ENCODE assay signal across 39 cellular contexts in genomic region chr3:46057716-46058115, GRCh38. TPM values are rescaled to one million over a fixed set of nuclear protein-coding genes. Genes with fewer than 3 reads are reported as not detected.
DNase-seq lines count a peak whose midpoint lies in the region; ATAC-seq, FAIRE-seq and TF ChIP-seq lines count a peak whose summit lies in the region.
"Had no signal": no experiment of that assay in that cellular context is flagged by ENCODE, and none has a peak within 500 bp of the region (broad histone marks: within the 10 kb centered on the region; RNA-seq: fewer than 3 reads in every experiment).

No MANE protein-coding gene starts in this region.

- H3K27ac ChIP-seq in OCI-LY3 (ENCODE audit: low read length) (no peak overlapping the region), VCaP (peak overlapping the region; percentile 88), K562 (ENCODE audit: extremely low read depth, low read depth, low read length) (no peak overlapping the region), aorta (ENCODE audit: low read depth in 1 of 2, low read length in 2 of 2) (no peak overlapping the region)
- H3K27ac ChIP-seq: 22Rv1; A549; BLaER1; BLaER1 treated with 17β-estradiol and CSF1 and Interleukin-3, amounts not matched to agents 10 nM and 100 nM; C4-2B had no signal

- H3K9me3 ChIP-seq in OCI-LY3 (ENCODE audit: insufficient read depth, low read length), result no peaks in the 10 kb centered on the region
- H3K9me3 ChIP-seq in K562 (replicated peaks; ENCODE audit: control insufficient read depth, insufficient read depth, low read depth, low read length), result no peaks in the 10 kb centered on the region; the same call in 1 of the 2 replicates
- no peaks in the 10 kb centered on the region for H3K9me3 ChIP-seq in aorta (ENCODE audit: control insufficient read depth, low read length)
- H3K9me3 ChIP-seq: A549, BE2C, BLaER1, Caco-2 had no signal

- POLR2A ChIA-PET in K562 (lab: Yijun Ruan, JAX), result no interaction called here

- no peak for TF ChIP-seq CTCF in OCI-LY3 (IDR thresholded peaks at IDR 0.05; ENCODE audit: low read depth, low read length)
- no peak for TF ChIP-seq CTCF in VCaP (conservative IDR thresholded peaks at IDR 0.05)
- TF ChIP-seq CTCF in K562 (IDR thresholded peaks at IDR 0.05 in 2 of 3, conservative IDR thresholded peaks at IDR 0.05 in 1 of 3; ENCODE audit: insufficient read depth in 2 of 3, low read depth in 1 of 3, low read length in 3 of 3), result no peak
- TF ChIP-seq CTCF in lower leg skin (IDR thresholded peaks at IDR 0.05), result no peak

- BruUV-seq in K562 (replicated peaks; lab: Mats Ljungman, UMichigan), result no TSS peak

- WGBS in K562 (ENCODE audit: insufficient coverage, low coverage, missing lambda C conversion rate), result 0% methylated on average over 3 of the region's 3 CpGs
- WGBS in aorta, 2 donors, result 61 to 95% methylated on average over 3 of the region's 3 CpGs
- 61 to 91% methylated on average over 2 to 3 of the region's 3 CpGs for WGBS in lower leg skin, 2 donors

- H2AFZ ChIP-seq in OCI-LY3 (ENCODE audit: low read depth, low read length) (no peak overlapping the region), K562 (ENCODE audit: low read depth, low read length) (no peak overlapping the region)

- TF ChIP-seq EP300 in K562 (IDR thresholded peaks at IDR 0.05; ENCODE audit: low read length), result no peak

- intact Hi-C loops in K562 (cut with micrococcal nuclease) (no loop called here), aorta (cut with DNase I) (no loop called here), lower leg skin (cut with DNase I; ENCODE audit: low total_unique reads) (no loop called here)

- DNase-seq in K562 (ENCODE audit: extremely low read depth in 1 of 4, low spot score in 3 of 4), result no peak
- DNase-seq in aorta, result no peak
- no peak for DNase-seq in NCI-H82 treated with DMSO at 0.1 percent for 48 hours (lab: John Stamatoyannopoulos, UW; ENCODE audit: unreplicated experiment)
- DNase-seq in lower leg skin (ENCODE audit: low spot score in 2 of 2), result no peak
- DNase-seq: 8988T; ACHN; AML-193; BE2C; C1 segment of cervical spinal cord; Caco-2; Calu3; CD4-positive, alpha-beta memory T cell; CD4-positive, alpha-beta T cell; CD4-positive, CD25-positive, alpha-beta regulatory T cell; CD8-positive, alpha-beta memory T cell; CD8-positive, alpha-beta T cell; COR-L47; DMS 273 treated with DMSO at 0.1 percent for 48 hours; DMS153; DMS53; DMS79; DMS79 treated with DMSO at 0.1 percent for 48 hours; DND-41; EL had no signal

- H3K4me2 ChIP-seq in OCI-LY3 (ENCODE audit: low read length), result peak overlapping the region; percentile 73; the same call in 1 of the 2 replicates
- H3K4me2 ChIP-seq in K562 (ENCODE audit: insufficient read depth, low read length), result no peak overlapping the region
- H3K4me2 ChIP-seq: A549, BLaER1 had no signal

- in situ Hi-C loops in K562 (cut with MboI), result no loop called here

- H3K4me3 ChIP-seq in OCI-LY3 (ENCODE audit: low read length) (no peak overlapping the region), K562 (no peak overlapping the region), aorta (ENCODE audit: low read length in 2 of 2) (no peak overlapping the region), lower leg skin (ENCODE audit: low read depth, poor library complexity, severe bottlenecking) (no peak overlapping the region)
- H3K4me3 ChIP-seq: A549; BLaER1; BLaER1 treated with 17β-estradiol and CSF1 and Interleukin-3, amounts not matched to agents 10 nM and 100 nM had no signal

- FAIRE-seq in K562 (lab: Jason Lieb, UNC), result no peak
- FAIRE-seq: A204.1, A549, D721Med had no signal

- no peaks in the 10 kb centered on the region for H3K36me3 ChIP-seq in OCI-LY3 (replicated peaks; ENCODE audit: low read depth, low read length)
- no peaks in the 10 kb centered on the region for H3K36me3 ChIP-seq in K562 (ENCODE audit: control insufficient read depth, insufficient read depth, low read length)
- H3K36me3 ChIP-seq in aorta (ENCODE audit: control insufficient read depth in 1 of 2, insufficient read depth in 2 of 2, low read length in 1 of 2), result no peaks in the 10 kb centered on the region
- H3K36me3 ChIP-seq: BE2C; BLaER1; BLaER1 treated with 17β-estradiol and CSF1 and Interleukin-3, amounts not matched to agents 10 nM and 100 nM had no signal

- no peak for TF ChIP-seq RAD21 in K562 (CRISPR knock-in tag; conservative IDR thresholded peaks at IDR 0.05 in 1 of 2, IDR thresholded peaks at IDR 0.05 in 1 of 2)

- H4K20me1 ChIP-seq in OCI-LY3 (ENCODE audit: insufficient read depth, low read length) (no peaks in the 10 kb centered on the region), K562 (replicated peaks; ENCODE audit: control insufficient read depth, insufficient read depth, low read length) (no peaks in the 10 kb centered on the region)
- H4K20me1 ChIP-seq: BLaER1 had no signal

- H3K27me3 ChIP-seq in OCI-LY3 (ENCODE audit: low read depth, low read length) (peaks cover 62% of the 10 kb centered on the region), K562 (ENCODE audit: control insufficient read depth in 2 of 2, insufficient read depth in 2 of 2, low read length in 2 of 2) (peaks cover 9 to 12% of the 10 kb centered on the region in 2 experiments), aorta (ENCODE audit: control insufficient read depth in 1 of 2, insufficient read depth in 2 of 2, low read length in 1 of 2) (no peaks in the 10 kb centered on the region)
- H3K27me3 ChIP-seq: BE2C, BLaER1 had no signal

- H3K4me1 ChIP-seq in OCI-LY3 (ENCODE audit: low read length) (peaks cover 55% of the 10 kb centered on the region), K562 (replicated peaks in 1 of 2; ENCODE audit: control insufficient read depth in 2 of 2, insufficient read depth in 2 of 2, low read length in 2 of 2) (no peaks in the 10 kb centered on the region), aorta (ENCODE audit: control insufficient read depth in 1 of 2, insufficient read depth in 2 of 2, low read length in 2 of 2) (peaks cover 0 to 2% of the 10 kb centered on the region in 2 donors)
- H3K4me1 ChIP-seq: A549, BE2C, BLaER1 had no signal

- H3K9me1 ChIP-seq in K562 (ENCODE audit: control insufficient read depth, insufficient read depth, low read length), result no peaks in the 10 kb centered on the region

- CTCF ChIA-PET in K562 (lab: Yijun Ruan, JAX; ENCODE audit: low intra/inter-chr PET ratio), result no interaction called here

- TF ChIP-seq POLR2A in K562 (conservative IDR thresholded peaks at IDR 0.05) (no peak), lower leg skin (IDR thresholded peaks at IDR 0.05) (no peak)

- H3K9ac ChIP-seq in OCI-LY3 (ENCODE audit: low read length), result no peak overlapping the region
- H3K9ac ChIP-seq in K562 (ENCODE audit: insufficient read depth in 1 of 2, low read depth in 2 of 2, low read length in 2 of 2), result no peak overlapping the region
- H3K9ac ChIP-seq: BLaER1; BLaER1 treated with 17β-estradiol and CSF1 and Interleukin-3, amounts not matched to agents 10 nM and 100 nM had no signal

- ATAC-seq in K562, result no peak
- no peak for ATAC-seq in aorta (ENCODE audit: low FRiP score)
- ATAC-seq: A549; CD8-positive, alpha-beta T cell had no signal

- H3K79me2 ChIP-seq in OCI-LY3 (ENCODE audit: low read length), result no peaks in the 10 kb centered on the region
- H3K79me2 ChIP-seq in K562 (ENCODE audit: control insufficient read depth, insufficient read depth, low read length), result no peaks in the 10 kb centered on the region

TF ChIP-seq in K562, 482 proteins besides CTCF, POLR2A, EP300 and RAD21:
- TF ChIP-seq GATAD2B (IDR thresholded peaks at IDR 0.05; ENCODE audit: borderline replicate concordance), result peak; percentile 33; the same call in 1 of the 2 replicates
- TF ChIP-seq KLF1 (tag; IDR thresholded peaks at IDR 0.05), result no peak
- peak; percentile 94 for TF ChIP-seq DACH1 (IDR thresholded peaks at IDR 0.05; ENCODE audit: partially characterized antibody)

RNA-seq across cellular contexts. Expression of gene XCR1, which starts 30.4 kb away (rescaled TPM):
- total RNA-seq in K562 (2011; cell fraction: chromatin; rRNA removed; ENCODE audit: low replicate concordance), result not detected in 2 replicates
- not detected in 2 replicates for total RNA-seq in K562 (2011; cell fraction: nucleolus; rRNA removed)
- total RNA-seq in K562 (2011; cell fraction: nucleoplasm; rRNA removed), result not detected in 2 replicates
- not detected in 2 replicates for total RNA-seq in K562 (2014; rRNA removed)
- total RNA-seq in K562 (2014; rRNA removed; fragmentation: Illumina TruSeq; extraction: Trizol), result not detected in 2 replicates
- not detected in 2 replicates for total RNA-seq in K562 (2015; rRNA removed; fragmentation: Illumina TruSeq; extraction: Trizol)
- total RNA-seq in K562 (2021), result not detected in 2 replicates
- polyA plus RNA-seq in K562 (2011; rRNA removed), result not detected in 2 replicates
- polyA plus RNA-seq in K562 (2011; cell fraction: cytosol; rRNA removed), result not detected in 2 replicates
- not detected in 2 replicates for polyA plus RNA-seq in K562 (2011; cell fraction: nucleus; rRNA removed)
- polyA plus RNA-seq in K562 (2012), result not detected in 2 replicates
- not detected in 2 replicates for polyA plus RNA-seq in K562 (2014; fragmentation: Illumina TruSeq; extraction: Trizol)
- not detected for polyA plus RNA-seq in K562 (2014; fragmentation: Nextera tagmentation; extraction: Ambion mirVana)
- polyA plus RNA-seq in K562 (2014; rRNA removed), result not detected in 2 replicates
- not detected in 2 replicates for polyA minus RNA-seq in K562 (2011; rRNA and poly(A)+ RNA removed)
- not detected in 2 replicates for polyA minus RNA-seq in K562 (2011; cell fraction: cytosol; rRNA and poly(A)+ RNA removed)
- polyA minus RNA-seq in K562 (2011; cell fraction: nucleus; rRNA and poly(A)+ RNA removed), result not detected in 2 replicates
- total RNA-seq in aorta, result under 1 TPM; 0.26 to 0.63 TPM
- polyA plus RNA-seq in aorta, result not detected
- total RNA-seq in lower leg skin, result 1 to 10 TPM in 3 of 4 donors, under 1 TPM in 1; 0.38 to 8.2 (median 3.0) TPM
- total RNA-seq: A172; A673; B cell; Caco-2; Calu3; CD4-positive, alpha-beta memory T cell; CD4-positive, CD25-positive, alpha-beta regulatory T cell; CD8-positive, alpha-beta memory T cell; CD8-positive, alpha-beta T cell; Daoy had no signal
- polyA plus RNA-seq: A549; AG04450; BJ; CD4-positive, alpha-beta memory T cell; CD4-positive, CD25-positive, alpha-beta regulatory T cell; CD8-positive, alpha-beta memory T cell had no signal
